13 cellular contexts compared by ENCODE assay signal in the genomic region with DNA sequence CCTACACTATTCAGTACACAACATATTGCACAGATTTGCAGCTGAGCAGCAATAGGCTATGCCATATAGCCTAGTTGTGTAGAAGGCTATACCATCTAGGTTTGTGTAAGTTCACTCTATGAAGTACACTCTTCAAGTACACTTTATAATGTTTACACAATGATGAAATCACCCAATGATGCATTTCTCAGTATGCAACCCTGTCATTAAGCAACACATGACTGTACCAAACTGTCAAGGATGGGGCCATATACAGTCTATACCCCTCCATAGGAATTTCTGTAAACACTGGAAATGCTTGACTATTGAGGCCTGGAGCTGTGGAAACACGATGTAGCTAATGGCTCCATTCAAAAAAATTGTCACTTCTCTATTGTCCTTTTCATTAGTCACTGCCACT.
DNase-seq lines count a peak whose midpoint lies in the region; ATAC-seq, FAIRE-seq and TF ChIP-seq lines count a peak whose summit lies in the region.
"Had no signal": no experiment of that assay in that cellular context is flagged by ENCODE, and none has a peak within 500 bp of the region (broad histone marks: within the 10 kb centered on the region; RNA-seq: fewer than 3 reads in every experiment).

No MANE protein-coding gene starts in this region.

- H3K4ac ChIP-seq in neuronal stem cell (ENCODE audit: low read length): no peak overlapping the region

- H3K4me2 ChIP-seq in HepG2 (ENCODE audit: low read depth, low read length) (no peak overlapping the region), neuronal stem cell (ENCODE audit: insufficient read depth, low read length, poor library complexity, severe bottlenecking) (no peak overlapping the region)

- H2BK12ac ChIP-seq in neuronal stem cell (ENCODE audit: low read length): no peak overlapping the region

- in situ Hi-C loops in HepG2 (cut with HindIII; ENCODE audit: extremely low pct_ligation_motif_present, low pct_unique_long_range_greater_than_20kb): loop anchor here (25.0 kb wide), 1 partner anchor 1088 kb away; no protein-coding TSS in a partner anchor

- H3K4me1 ChIP-seq in HepG2 (ENCODE audit: insufficient read depth, low read length) (no peaks in the 10 kb centered on the region), neuronal stem cell (ENCODE audit: control insufficient read depth in 2 of 2, insufficient read depth in 1 of 2, low read depth in 1 of 2, low read length in 2 of 2) (no peaks in the 10 kb centered on the region)
- H3K4me1 ChIP-seq: testis had no signal

- DNase-seq in ELR (ENCODE audit: low read depth) (peak; percentile 70), M059J (ENCODE audit: low read depth) (peak; percentile 36), amniotic epithelial cell (ENCODE audit: low read depth) (peak; percentile 62), HepG2 (ENCODE audit: low spot score) (peak; percentile 7), neuronal stem cell (ENCODE audit: low spot score) (no peak), mesenteric fat pad (ENCODE audit: low spot score) (no peak)
- DNase-seq: erythroblast; NCI-H2171; SHP77; stimulated activated CD4-positive, alpha-beta T cell treated with anti-CD3 and anti-CD28 coated beads, Interleukin-12 subunit alpha, Interleukin-12 subunit beta, amount 100 ng/mL, for 4 hours; testis had no signal

- no peak overlapping the region for H2BK5ac ChIP-seq in neuronal stem cell (ENCODE audit: low read length)

- no peak for TF ChIP-seq CTCF in HepG2 (CRISPR knock-in tag; IDR thresholded peaks at IDR 0.05)

- no peak for TF ChIP-seq POLR2A in HepG2 (IDR thresholded peaks at IDR 0.05; ENCODE audit: insufficient read depth in 1 of 2, low read depth in 2 of 2, low read length in 2 of 2)

- CTCF ChIA-PET in HepG2 (lab: Yijun Ruan, JAX; ENCODE audit: low intra/inter-chr PET ratio, low total read pairs): no interaction called here

- 4% methylated on average over 1 of the region's 1 CpG for WGBS in HepG2 (ENCODE audit: low lambda C conversion rate)
- no CpG with 5 or more reads among the region's 1 CpG for WGBS in neuronal stem cell (ENCODE audit: extremely low coverage in 2 of 2, insufficient read length in 2 of 2, insufficient replicate concordance in 1 of 2), 2 donors

- H3K9me3 ChIP-seq in HepG2 (ENCODE audit: low read length) (no peaks in the 10 kb centered on the region), neuronal stem cell (replicated peaks in 1 of 2; ENCODE audit: control insufficient read depth in 2 of 2, insufficient read depth in 1 of 2, low read depth in 1 of 2, low read length in 2 of 2) (no peaks in the 10 kb centered on the region)
- H3K9me3 ChIP-seq: testis had no signal

- no peak overlapping the region for H2BK120ac ChIP-seq in neuronal stem cell (ENCODE audit: low read depth, low read length)

- H3K18ac ChIP-seq in neuronal stem cell (ENCODE audit: low read length): no peak overlapping the region

- H3K79me1 ChIP-seq in neuronal stem cell (ENCODE audit: low read depth, low read length): no peaks in the 10 kb centered on the region

- H3K4me3 ChIP-seq in HepG2 (replicated peaks in 1 of 3; ENCODE audit: insufficient read depth in 1 of 3, low read depth in 2 of 3, low read length in 3 of 3): no peak overlapping the region
- H3K4me3 ChIP-seq in neuronal stem cell (ENCODE audit: low read length in 2 of 2): no peak overlapping the region
- H3K4me3 ChIP-seq: testis had no signal

- POLR2A ChIA-PET in HepG2 (lab: Yijun Ruan, JAX): no interaction called here

- H3K27me3 ChIP-seq in HepG2 (ENCODE audit: control insufficient read depth in 1 of 2, insufficient read depth in 2 of 2, low read length in 2 of 2) (no peaks in the 10 kb centered on the region), neuronal stem cell (ENCODE audit: control insufficient read depth in 3 of 3, insufficient read depth in 3 of 3, low read depth in 1 of 3, low read length in 3 of 3) (no peaks in the 10 kb centered on the region)
- H3K27me3 ChIP-seq: testis had no signal

- H3K79me2 ChIP-seq in HepG2 (ENCODE audit: insufficient read depth, low read length): no peaks in the 10 kb centered on the region

- H4K91ac ChIP-seq in neuronal stem cell (ENCODE audit: low read depth, low read length, poor library complexity): no peak overlapping the region

- no peak overlapping the region for H4K8ac ChIP-seq in neuronal stem cell (ENCODE audit: low read depth, low read length)

- no peaks in the 10 kb centered on the region for H4K20me1 ChIP-seq in HepG2 (ENCODE audit: insufficient read depth, low read length)

- no peak overlapping the region for H2AFZ ChIP-seq in HepG2 (ENCODE audit: low read length)
- no peak overlapping the region for H2AFZ ChIP-seq in neuronal stem cell (ENCODE audit: low read length)

- TF ChIP-seq RAD21 in HepG2 (CRISPR knock-in tag; IDR thresholded peaks at IDR 0.05): no peak

- H3K9ac ChIP-seq in HepG2 (ENCODE audit: insufficient read depth, low read depth, low read length): no peak overlapping the region
- no peak overlapping the region for H3K9ac ChIP-seq in neuronal stem cell (ENCODE audit: low read depth, low read length, poor library complexity)

- H3K23ac ChIP-seq in neuronal stem cell (ENCODE audit: low read depth, low read length, poor library complexity): no peak overlapping the region

- no TSS peak for BruUV-seq in HepG2 (replicated peaks; lab: Mats Ljungman, UMichigan)

- H2BK15ac ChIP-seq in neuronal stem cell (ENCODE audit: low read length): no peak overlapping the region

- no peak overlapping the region for H2AK5ac ChIP-seq in neuronal stem cell (ENCODE audit: low read depth, low read length)

- no peaks in the 10 kb centered on the region for H3K36me3 ChIP-seq in HepG2 (replicated peaks in 1 of 2; ENCODE audit: control insufficient read depth in 1 of 2, insufficient read depth in 2 of 2, low read length in 2 of 2)
- no peaks in the 10 kb centered on the region for H3K36me3 ChIP-seq in neuronal stem cell (replicated peaks in 1 of 2; ENCODE audit: control insufficient read depth in 2 of 2, insufficient read depth in 2 of 2, low read length in 2 of 2)

- H3K14ac ChIP-seq in neuronal stem cell (ENCODE audit: low read length): no peak overlapping the region

- no peak overlapping the region for H3K27ac ChIP-seq in HepG2 (ENCODE audit: extremely low read length, insufficient read depth, low read length)
- no peak overlapping the region for H3K27ac ChIP-seq in neuronal stem cell (replicated peaks; ENCODE audit: low read length)
- H3K27ac ChIP-seq: testis had no signal

- ATAC-seq in HepG2 (no peak), GM21786 (IDR thresholded peaks at IDR 0.05; ENCODE audit: unreplicated experiment) (no peak)
- ATAC-seq: activated naive CD4-positive, alpha-beta T cell treated with anti-CD3 and anti-CD28 coated beads, Interleukin-2, amount 50 U/mL, for 72 hours had no signal

- intact Hi-C loops in HepG2 (cut with micrococcal nuclease; ENCODE audit: unreplicated experiment): no loop called here

- no peak for TF ChIP-seq EP300 in HepG2 (IDR thresholded peaks at IDR 0.05; ENCODE audit: low read depth in 2 of 2, low read length in 2 of 2)
- TF ChIP-seq EP300 in HepG2 (CRISPR knock-in tag; IDR thresholded peaks at IDR 0.05; ENCODE audit: borderline replicate concordance): no peak

- FAIRE-seq in HepG2 (lab: Jason Lieb, UNC): no peak

TF ChIP-seq in HepG2, 621 proteins besides CTCF, POLR2A, EP300 and RAD21:
- TF ChIP-seq CEBPB (IDR thresholded peaks at IDR 0.05; ENCODE audit: borderline replicate concordance, low read depth, low read length) (peak; percentile 76; the same call in 1 of the 2 replicates), ZNF879 (CRISPR knock-in tag; IDR thresholded peaks at IDR 0.05) (no peak)

Comparison
In these comparisons a context has a peak if more than half of its experiments do, and no peak if none do; other contexts are left out.
1. DNase-seq: peak in ELR (single experiment), M059J (single experiment), amniotic epithelial cell (single experiment) and HepG2 (single experiment); none in neuronal stem cell (single experiment) and mesenteric fat pad (single experiment).